In genomic region chr12:20963762-20964161, GRCh38 we compare ENCODE assay signal across 19 cellular contexts.
"Had no signal": no experiment of that assay in that cellular context is flagged by ENCODE, and none has a peak within 500 bp of the region (broad histone marks: within the 10 kb centered on the region; RNA-seq: fewer than 3 reads in every experiment).

No MANE protein-coding gene starts in this region.

- H3K36me3 ChIP-seq: suprapubic skin, vagina had no signal

- ATAC-seq: activated CD4-positive, CD25-positive, alpha-beta regulatory T cell treated with anti-CD3 and anti-CD28 coated beads, Interleukin-2, amount 50 U/mL, for 24 hours; activated T-cell treated with anti-CD3 and anti-CD28 coated beads, Interleukin-2, amount 50 U/mL, for 4 hours; psoas muscle; right cardiac atrium; stimulated activated naive CD8-positive, alpha-beta T cell treated with anti-CD3 and anti-CD28 coated beads, Interleukin-15, amount 100 ng/mL, for 72 hours had no signal

- H3K9me3 Mint-ChIP-seq: activated CD4-positive, alpha-beta T cell treated with anti-CD3 and anti-CD28 coated beads, Interleukin-2, amount 10 ng/mL, durations not matched to agents 7 days and 5 days; activated T-cell treated with anti-CD3 and anti-CD28 coated beads, Interleukin-2, amount 50 U/mL, for 4 hours had no signal

- H3K27ac Mint-ChIP-seq: activated CD4-positive, alpha-beta T cell treated with anti-CD3 and anti-CD28 coated beads, Interleukin-2, amount 10 ng/mL, durations not matched to agents 7 days and 5 days; activated naive CD4-positive, alpha-beta T cell treated with anti-CD3 and anti-CD28 coated beads for 36 hours; brain; endodermal cell; stimulated activated naive CD8-positive, alpha-beta T cell treated with anti-CD3 and anti-CD28 coated beads, Interleukin-15, amount 100 ng/mL, for 72 hours had no signal

- H3K36me3 Mint-ChIP-seq: brain had no signal

- H3K4me1 Mint-ChIP-seq: activated CD4-positive, alpha-beta T cell treated with anti-CD3 and anti-CD28 coated beads, Interleukin-2, amount 10 ng/mL, durations not matched to agents 7 days and 5 days; brain; endodermal cell; stimulated activated naive CD8-positive, alpha-beta T cell treated with anti-CD3 and anti-CD28 coated beads, Interleukin-15, amount 100 ng/mL, for 72 hours had no signal

- H3K27me3 Mint-ChIP-seq: activated CD4-positive, alpha-beta T cell treated with anti-CD3 and anti-CD28 coated beads, Interleukin-2, amount 10 ng/mL, durations not matched to agents 7 days and 5 days; brain; stimulated activated naive CD8-positive, alpha-beta T cell treated with anti-CD3 and anti-CD28 coated beads, Interleukin-15, amount 100 ng/mL, for 72 hours had no signal

- H3K4me1 ChIP-seq: psoas muscle, suprapubic skin, vagina had no signal

- H3K4me3 ChIP-seq: psoas muscle, skin epidermis, suprapubic skin, vagina had no signal

- DNase-seq: activated CD4-positive, alpha-beta T cell treated with anti-CD3 and anti-CD28 coated beads, Interleukin-2, amount 10 ng/mL, durations not matched to agents 7 days and 5 days; activated CD8-positive, alpha-beta memory T cell treated with anti-CD3 and anti-CD28 coated beads, Interleukin-2, amount 50 U/mL, for 4 hours; activated naive CD4-positive, alpha-beta T cell treated with anti-CD3 and anti-CD28 coated beads for 36 hours; activated T-cell treated with anti-CD3 and anti-CD28 coated beads, Interleukin-2, amount 50 U/mL, for 4 hours; caudate nucleus; endodermal cell; foreskin fibroblast; mammary epithelial cell; midbrain; psoas muscle; right cardiac atrium; stimulated activated CD4-positive, alpha-beta T cell treated with anti-CD3 and anti-CD28 coated beads, Interleukin-4, amount 100 ng/mL, for 1 hour; stimulated activated naive CD8-positive, alpha-beta T cell treated with anti-CD3 and anti-CD28 coated beads, Interleukin-15, amount 100 ng/mL, for 72 hours; trophoblast cell had no signal

- H3K4me3 Mint-ChIP-seq: activated CD4-positive, alpha-beta T cell treated with anti-CD3 and anti-CD28 coated beads, Interleukin-2, amount 10 ng/mL, durations not matched to agents 7 days and 5 days; activated naive CD4-positive, alpha-beta T cell treated with anti-CD3 and anti-CD28 coated beads for 36 hours; activated T-cell treated with anti-CD3 and anti-CD28 coated beads, Interleukin-2, amount 50 U/mL, for 4 hours; brain; endodermal cell; stimulated activated naive CD8-positive, alpha-beta T cell treated with anti-CD3 and anti-CD28 coated beads, Interleukin-15, amount 100 ng/mL, for 72 hours had no signal

- H3K9me3 ChIP-seq: psoas muscle, suprapubic skin, vagina had no signal
